ENCODE assay signal across 8 cellular contexts in genomic region chr5:134545070-134545868, GRCh38. TPM values are rescaled to one million over a fixed set of nuclear protein-coding genes. Genes with fewer than 3 reads are reported as not detected.
DNase-seq lines count a peak whose midpoint lies in the region; ATAC-seq and TF ChIP-seq lines count a peak whose summit lies in the region.

No MANE protein-coding gene starts in this region.

- DNase-seq in activated effector memory CD4-positive, alpha-beta T cell treated with anti-CD3 and anti-CD28 coated beads, Interleukin-2, amount 50 U/mL, for 16 hours = peak; percentile 71
- no peak for DNase-seq in activated effector memory CD4-positive, alpha-beta T cell treated with Interleukin-2 at 50 U/mL for 16 hours
- DNase-seq in activated CD4-positive, alpha-beta T cell treated with anti-CD3 and anti-CD28 coated beads, Interleukin-2, amount 10 ng/mL, durations not matched to agents 7 days and 5 days = peak; percentile 31
- DNase-seq in right cardiac atrium (peak; percentile 91 to 96 (median 92)), tibial nerve (ENCODE audit: low spot score in 2 of 2) (peak in 1 of 2 donors; percentile 60), DMS114 treated with DMSO at 0.1 percent for 48 hours (lab: John Stamatoyannopoulos, UW; ENCODE audit: unreplicated experiment) (no peak), COLO668 (lab: John Stamatoyannopoulos, UW; ENCODE audit: unreplicated experiment) (no peak)

- CTCF ChIA-PET in activated CD4-positive, alpha-beta T cell treated with anti-CD3 and anti-CD28 coated beads, Interleukin-2, amount 10 ng/mL, durations not matched to agents 7 days and 5 days (lab: Charles Lee) = interaction anchor here (1.5 to 5.0 kb wide), 3 partner anchors 13 to 18 kb away, joined by 5 to 35 read pairs (median 23); no protein-coding TSS in a partner anchor

- TF ChIP-seq EP300 in tibial nerve (IDR thresholded peaks at IDR 0.05) = peak in 1 of 2 donors; percentile 60

- no peaks in the 10 kb centered on the region for H3K27me3 ChIP-seq in right cardiac atrium (ENCODE audit: control insufficient read depth, insufficient read depth)
- no peaks in the 10 kb centered on the region for H3K27me3 ChIP-seq in tibial nerve

- H3K4me1 ChIP-seq in right cardiac atrium (ENCODE audit: control insufficient read depth, insufficient read depth, low read length) (peaks cover 37% of the 10 kb centered on the region), tibial nerve (peaks cover 2 to 61% (median 40%) of the 10 kb centered on the region in 4 donors)

- H3K9me3 ChIP-seq in right cardiac atrium (ENCODE audit: control insufficient read depth, low read length) (no peaks in the 10 kb centered on the region), tibial nerve (no peaks in the 10 kb centered on the region)

- H3K27ac Mint-ChIP-seq in activated CD4-positive, alpha-beta T cell treated with anti-CD3 and anti-CD28 coated beads, Interleukin-2, amount 10 ng/mL, durations not matched to agents 7 days and 5 days = peak overlapping the region; percentile 90

- TF ChIP-seq CTCF in tibial nerve (IDR thresholded peaks at IDR 0.05) = no peak

- H3K27me3 Mint-ChIP-seq in activated CD4-positive, alpha-beta T cell treated with anti-CD3 and anti-CD28 coated beads, Interleukin-2, amount 10 ng/mL, durations not matched to agents 7 days and 5 days = no peaks in the 10 kb centered on the region

- no peak overlapping the region for H3K4me3 ChIP-seq in right cardiac atrium (ENCODE audit: low read length)
- no peak overlapping the region for H3K4me3 ChIP-seq in tibial nerve

- peaks cover 46% of the 10 kb centered on the region for H3K36me3 Mint-ChIP-seq in activated CD4-positive, alpha-beta T cell treated with anti-CD3 and anti-CD28 coated beads, Interleukin-2, amount 10 ng/mL, durations not matched to agents 7 days and 5 days (ENCODE audit: low read depth)

- peak overlapping the region; percentile 42 for H3K4me3 Mint-ChIP-seq in activated CD4-positive, alpha-beta T cell treated with anti-CD3 and anti-CD28 coated beads, Interleukin-2, amount 10 ng/mL, durations not matched to agents 7 days and 5 days

- TF ChIP-seq POLR2A in tibial nerve (IDR thresholded peaks at IDR 0.05) = no peak

- H3K36me3 ChIP-seq in tibial nerve = peaks cover 0 to 80% (median 11%) of the 10 kb centered on the region in 3 donors

- no peaks in the 10 kb centered on the region for H3K9me3 Mint-ChIP-seq in activated CD4-positive, alpha-beta T cell treated with anti-CD3 and anti-CD28 coated beads, Interleukin-2, amount 10 ng/mL, durations not matched to agents 7 days and 5 days

- ATAC-seq in right cardiac atrium = peak; percentile 88 to 90
- ATAC-seq in HG03565 (IDR thresholded peaks at IDR 0.05; ENCODE audit: unreplicated experiment) = no peak

- H3K4me1 Mint-ChIP-seq in activated CD4-positive, alpha-beta T cell treated with anti-CD3 and anti-CD28 coated beads, Interleukin-2, amount 10 ng/mL, durations not matched to agents 7 days and 5 days = peaks cover 36% of the 10 kb centered on the region

- WGBS in right cardiac atrium = 34% methylated on average over 10 of the region's 10 CpGs
- WGBS in tibial nerve, 2 donors = 49 to 54% methylated on average over 10 of the region's 10 CpGs

- H3K27ac ChIP-seq in right cardiac atrium (ENCODE audit: low read length) (peak overlapping the region; percentile 42), tibial nerve (peak overlapping the region in 3 of 4 donors; percentile 47 to 69 (median 59))

- POLR2A ChIA-PET in activated CD4-positive, alpha-beta T cell treated with anti-CD3 and anti-CD28 coated beads, Interleukin-2, amount 10 ng/mL, durations not matched to agents 7 days and 5 days (lab: Charles Lee) = no interaction called here

- intact Hi-C loops in right cardiac atrium (cut with DNase I) = no loop called here

RNA-seq across cellular contexts. Expression of gene JADE2, which starts 19.8 kb away (rescaled TPM):
- 10 to 100 TPM; 92.5 to 93.8 TPM for total RNA-seq in activated CD4-positive, alpha-beta T cell treated with anti-CD3 and anti-CD28 coated beads, Interleukin-2, amount 10 ng/mL, durations not matched to agents 7 days and 5 days
- 10 to 100 TPM; 45.5 to 51.6 (median 48.3) TPM for total RNA-seq in right cardiac atrium
- 18.6 TPM for polyA plus RNA-seq in right cardiac atrium
- total RNA-seq in tibial nerve = 10 to 100 TPM; 58.8 to 90.6 (median 73.9) TPM

Comparison
In these comparisons a context has a peak if more than half of its experiments do, and no peak if none do; other contexts are left out.
1. DNase-seq: peak in activated effector memory CD4-positive, alpha-beta T cell treated with anti-CD3 and anti-CD28 coated beads, Interleukin-2, amount 50 U/mL, for 16 hours (single experiment), activated CD4-positive, alpha-beta T cell treated with anti-CD3 and anti-CD28 coated beads, Interleukin-2, amount 10 ng/mL, durations not matched to agents 7 days and 5 days (single experiment) and right cardiac atrium (3 of 3); none in activated effector memory CD4-positive, alpha-beta T cell treated with Interleukin-2 at 50 U/mL for 16 hours (single experiment), DMS114 treated with DMSO at 0.1 percent for 48 hours (single experiment) and COLO668 (single experiment).